In genomic region chr6:134436281-134436815, GRCh38 we compare ENCODE assay signal across 8 cellular contexts.
DNase-seq lines count a peak whose midpoint lies in the region; ATAC-seq lines count a peak whose summit lies in the region.

No MANE protein-coding gene starts in this region.

- no peaks in the 10 kb centered on the region for H3K4me1 ChIP-seq in SJCRH30
- peaks cover 19% of the 10 kb centered on the region for H3K4me1 ChIP-seq in adipocyte (ENCODE audit: control insufficient read depth, insufficient read depth, low read length)

- DNase-seq in 8988T (peak; percentile 33), SJCRH30 (peak; percentile 11 to 23), adipocyte (ENCODE audit: low read depth) (peak; percentile 94), iPS-NIHi11 (ENCODE audit: low spot score) (peak; percentile 48), NCI-H1930 (lab: John Stamatoyannopoulos, UW) (no peak)
- DNase-seq in stimulated activated CD4-positive, alpha-beta T cell treated with anti-CD3 and anti-CD28 coated beads, Interleukin-4, amount 100 ng/mL, for 4 hours = peak; percentile 51 to 86

- peak; percentile 85 for ATAC-seq in GM18873 (IDR thresholded peaks at IDR 0.05; ENCODE audit: low FRiP score, unreplicated experiment)
- peak; percentile 91 for ATAC-seq in HG03097 (IDR thresholded peaks at IDR 0.05; ENCODE audit: low FRiP score, unreplicated experiment)

- H3K4me3 ChIP-seq in SJCRH30 (no peak overlapping the region), adipocyte (ENCODE audit: low read length) (peak overlapping the region; percentile 72)

- no peak overlapping the region for H3K27ac ChIP-seq in SJCRH30

- no peaks in the 10 kb centered on the region for H3K36me3 ChIP-seq in SJCRH30
- no peaks in the 10 kb centered on the region for H3K36me3 ChIP-seq in adipocyte (ENCODE audit: control insufficient read depth, insufficient read depth, low read length, severe bottlenecking)

- H3K9ac ChIP-seq in adipocyte (ENCODE audit: low read length) = peak overlapping the region; percentile 45

- peaks cover 4% of the 10 kb centered on the region; the same call in 1 of the 2 replicates for H3K27me3 ChIP-seq in SJCRH30
- H3K27me3 ChIP-seq in adipocyte (replicated peaks; ENCODE audit: control insufficient read depth, insufficient read depth, low read length) = no peaks in the 10 kb centered on the region

- H3K9me3 ChIP-seq in SJCRH30 (replicated peaks) (no peaks in the 10 kb centered on the region), adipocyte (ENCODE audit: control insufficient read depth, low read length) (no peaks in the 10 kb centered on the region)

Comparison
In these comparisons a context has a peak if more than half of its experiments do, and no peak if none do; other contexts are left out.
1. DNase-seq: peak in 8988T (single experiment), SJCRH30 (2 of 2), adipocyte (single experiment), iPS-NIHi11 (single experiment) and stimulated activated CD4-positive, alpha-beta T cell treated with anti-CD3 and anti-CD28 coated beads, Interleukin-4, amount 100 ng/mL, for 4 hours (2 of 2); none in NCI-H1930 (0 of 2).